In the genomic region with DNA sequence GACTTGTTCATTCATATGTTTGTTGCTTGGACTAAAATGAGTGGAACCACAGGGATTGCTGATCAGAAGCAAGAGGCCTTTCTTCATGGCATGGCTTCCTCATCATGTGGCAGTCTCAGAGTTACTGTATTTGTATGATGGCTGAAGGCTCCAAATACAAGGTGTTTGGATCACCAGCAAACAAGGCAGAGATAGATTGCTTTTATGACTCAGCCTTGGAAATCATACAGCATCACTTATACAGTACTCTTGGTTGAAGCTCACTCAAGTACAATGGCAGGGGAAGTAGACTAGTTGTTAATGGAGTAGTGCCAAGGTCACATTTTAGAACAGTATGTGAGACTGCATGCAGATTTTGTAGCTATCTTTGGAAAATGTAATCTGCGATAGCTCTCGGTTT, we compare ENCODE assay signal across 9 cellular contexts. TPM values are rescaled to one million over a fixed set of nuclear protein-coding genes. Genes with fewer than 3 reads are reported as not detected.
DNase-seq lines count a peak whose midpoint lies in the region; ATAC-seq and TF ChIP-seq lines count a peak whose summit lies in the region.
"Had no signal": no experiment of that assay in that cellular context is flagged by ENCODE, and none has a peak within 500 bp of the region (broad histone marks: within the 10 kb centered on the region; RNA-seq: fewer than 3 reads in every experiment).

No MANE protein-coding gene starts in this region.

- H3K4me1 Mint-ChIP-seq in mesothelial cell of epicardium, result peaks cover 25% of the 10 kb centered on the region

- dilution Hi-C loops in mammary epithelial cell (cut with HindIII; ENCODE audit: low sequenced_read_pairs), result no loop called here

- H3K79me2 ChIP-seq in Loucy (ENCODE audit: insufficient read depth, low read length) (peaks cover 99% of the 10 kb centered on the region), mammary epithelial cell (ENCODE audit: insufficient read depth, low read length) (peaks cover 99% of the 10 kb centered on the region)

- CTCF ChIA-PET in mammary epithelial cell (lab: Charles Lee; ENCODE audit: low non-redundant PET), result no interaction called here

- H3K4me2 ChIP-seq in Loucy (ENCODE audit: low read depth, low read length, poor library complexity, severe bottlenecking) (peak overlapping the region; percentile 12), mammary epithelial cell (ENCODE audit: insufficient read depth, low read depth, low read length) (no peak overlapping the region)

- in situ Hi-C loops in mammary epithelial cell (cut with MboI; ENCODE audit: low sequenced_read_pairs in 2 of 2), result no loop called here

- no peak overlapping the region for H3K4me3 ChIP-seq in Loucy (ENCODE audit: low read length, poor library complexity, severe bottlenecking)
- H3K4me3 ChIP-seq in mammary epithelial cell (replicated peaks in 1 of 3; ENCODE audit: insufficient read depth in 1 of 3, low read depth in 2 of 3, low read length in 3 of 3), result no peak overlapping the region
- H3K4me3 ChIP-seq in colonic mucosa, result no peak overlapping the region

- no peak for ATAC-seq in HG03097 (IDR thresholded peaks at IDR 0.05; ENCODE audit: low FRiP score, unreplicated experiment)
- no peak for ATAC-seq in HG02798 (IDR thresholded peaks at IDR 0.05; ENCODE audit: poor library complexity, unreplicated experiment)

- intact Hi-C loops in mammary epithelial cell (cut with micrococcal nuclease) (no loop called here), colonic mucosa (cut with DNase I) (no loop called here)

- WGBS in mammary epithelial cell (ENCODE audit: low coverage, missing lambda C conversion rate), result 88% methylated on average over 2 of the region's 2 CpGs

- H3K9me3 ChIP-seq in Loucy (ENCODE audit: insufficient read depth, low read depth, low read length), result no peaks in the 10 kb centered on the region
- H3K9me3 ChIP-seq in mammary epithelial cell (replicated peaks; ENCODE audit: insufficient read depth, low read length), result no peaks in the 10 kb centered on the region
- H3K9me3 ChIP-seq in colonic mucosa, result no peaks in the 10 kb centered on the region

- H3K27me3 ChIP-seq in Loucy (ENCODE audit: insufficient read depth, low read length, poor library complexity, severe bottlenecking), result no peaks in the 10 kb centered on the region
- H3K27me3 ChIP-seq in mammary epithelial cell (ENCODE audit: insufficient read depth, low read length), result no peaks in the 10 kb centered on the region
- H3K27me3 ChIP-seq in colonic mucosa, result no peaks in the 10 kb centered on the region

- no TSS peak for BruUV-seq in mammary epithelial cell (replicated peaks; lab: Mats Ljungman, UMichigan)

- H2AFZ ChIP-seq in Loucy (ENCODE audit: low read length) (no peak overlapping the region), mammary epithelial cell (ENCODE audit: low read depth, low read length) (no peak overlapping the region)

- peak overlapping the region; percentile 17 for H3K27ac Mint-ChIP-seq in mesothelial cell of epicardium

- H3K9ac ChIP-seq in Loucy (ENCODE audit: low read depth, low read length, poor library complexity, severe bottlenecking) (no peak overlapping the region), mammary epithelial cell (ENCODE audit: insufficient read depth, low read length) (no peak overlapping the region), colonic mucosa (ENCODE audit: low read depth in 2 of 2, low read length in 2 of 2) (no peak overlapping the region)

- peaks cover 15% of the 10 kb centered on the region for H3K36me3 Mint-ChIP-seq in mesothelial cell of epicardium

- H3K4me1 ChIP-seq in Loucy (ENCODE audit: insufficient read depth, low read length, poor library complexity, severe bottlenecking) (peaks cover 38% of the 10 kb centered on the region), mammary epithelial cell (ENCODE audit: insufficient read depth, low read length) (no peaks in the 10 kb centered on the region), colonic mucosa (peaks cover 7% of the 10 kb centered on the region)

- H4K20me1 ChIP-seq in Loucy (ENCODE audit: insufficient read depth, low read length, poor library complexity, severe bottlenecking) (peaks cover 97% of the 10 kb centered on the region), mammary epithelial cell (ENCODE audit: insufficient read depth, low read length) (peaks cover 4% of the 10 kb centered on the region)

- no peak for TF ChIP-seq CTCF in Loucy (conservative IDR thresholded peaks at IDR 0.05; ENCODE audit: low read length)
- TF ChIP-seq CTCF in mammary epithelial cell (conservative IDR thresholded peaks at IDR 0.05 in 1 of 2, IDR thresholded peaks at IDR 0.05 in 1 of 2; ENCODE audit: extremely low read depth in 1 of 2, insufficient read depth in 1 of 2, low read depth in 1 of 2, low read length in 2 of 2), result no peak
- no peak for TF ChIP-seq CTCF in mesothelial cell of epicardium (IDR thresholded peaks at IDR 0.05; ENCODE audit: unreplicated experiment)
- no peak for TF ChIP-seq CTCF in colonic mucosa (IDR thresholded peaks at IDR 0.05)

- peaks cover 79% of the 10 kb centered on the region for H3K36me3 ChIP-seq in Loucy (ENCODE audit: insufficient read depth, low read length)
- H3K36me3 ChIP-seq in mammary epithelial cell (ENCODE audit: insufficient read depth, low read length), result peaks cover 15% of the 10 kb centered on the region
- peaks cover 8% of the 10 kb centered on the region for H3K36me3 ChIP-seq in colonic mucosa

- H3F3A ChIP-seq in Loucy (ENCODE audit: low read depth), result no peaks in the 10 kb centered on the region

- H3K9me3 Mint-ChIP-seq in mesothelial cell of epicardium, result no peaks in the 10 kb centered on the region

- no peak overlapping the region for H3K27ac ChIP-seq in mammary epithelial cell (ENCODE audit: insufficient read depth, low read depth, low read length)
- no peak overlapping the region for H3K27ac ChIP-seq in colonic mucosa

- H3K9me2 ChIP-seq in Loucy (replicated peaks; ENCODE audit: low read depth, low read length), result no peaks in the 10 kb centered on the region

- H3K27me3 Mint-ChIP-seq in mesothelial cell of epicardium (ENCODE audit: low read depth), result no peaks in the 10 kb centered on the region

- no peak overlapping the region for H3K4me3 Mint-ChIP-seq in mesothelial cell of epicardium

- peak; percentile 21 for DNase-seq in DMS79 treated with DMSO at 0.1 percent for 48 hours (lab: John Stamatoyannopoulos, UW)
- peak; percentile 29 for DNase-seq in mammary epithelial cell
- no peak for DNase-seq in mesothelial cell of epicardium (ENCODE audit: low spot score in 2 of 2, unreplicated experiment in 2 of 2)
- no peak for DNase-seq in colonic mucosa
- DNase-seq in NCI-H1105 (lab: John Stamatoyannopoulos, UW), result no peak
- DNase-seq: NCI-H345 had no signal

RNA-seq across cellular contexts. Expression of a gene that starts 16.6 kb away (rescaled TPM):
- total RNA-seq in mammary epithelial cell (100 to 1,000 TPM; 194 to 217 TPM), mesothelial cell of epicardium (298 to 307 TPM (median 302 TPM) in 3 replicates), colonic mucosa (100 to 1,000 TPM; 182 to 274 TPM)
- 184 TPM for polyA plus RNA-seq in mammary epithelial cell
- polyA minus RNA-seq in mammary epithelial cell, result 258 TPM

RNA-seq across cellular contexts. Expression of a gene that starts 37.3 kb away (rescaled TPM):
- total RNA-seq in mammary epithelial cell, result 10 to 100 TPM; 28.2 to 71.5 TPM
- polyA plus RNA-seq in mammary epithelial cell, result 42.2 TPM
- 82.8 TPM for polyA minus RNA-seq in mammary epithelial cell
- 58.7 to 61.7 TPM (median 60.5 TPM) in 3 replicates for total RNA-seq in mesothelial cell of epicardium
- 10 to 100 TPM; 24.1 to 48.0 TPM for total RNA-seq in colonic mucosa

Comparison
In these comparisons a context has a peak if more than half of its experiments do, and no peak if none do; other contexts are left out.
1. DNase-seq: peak in DMS79 treated with DMSO at 0.1 percent for 48 hours (single experiment) and mammary epithelial cell (single experiment); none in mesothelial cell of epicardium (0 of 2), colonic mucosa (single experiment) and NCI-H1105 (single experiment).